1 cellular context compared by ENCODE assay signal in genomic region chr7:12719141-12719919, GRCh38.
TF ChIP-seq lines count a peak whose summit lies in the region.

No MANE protein-coding gene starts in this region.

TF ChIP-seq in GM23338, 12 proteins besides CTCF, POLR2A, EP300 and RAD21 (continued from another document):
- TF ChIP-seq ZNF462 (CRISPR knock-in tag; IDR thresholded peaks at IDR 0.05): no peak
TF ChIP-seq in GM23338: peak in this region for 0.
